ENCODE assay signal across 1 cellular context in genomic region chr3:187997946-187998561, GRCh38.
TF ChIP-seq lines count a peak whose summit lies in the region.

No MANE protein-coding gene starts in this region.

TF ChIP-seq in HepG2, 621 proteins besides CTCF, POLR2A, EP300 and RAD21 (continued from another document and continues in another):
- TF ChIP-seq IRF1 (CRISPR knock-in tag; IDR thresholded peaks at IDR 0.05; ENCODE audit: low read depth) = no peak
- TF ChIP-seq ZNF280B (CRISPR knock-in tag; IDR thresholded peaks at IDR 0.05; ENCODE audit: borderline replicate concordance) = no peak
- no peak for TF ChIP-seq RBAK (CRISPR knock-in tag; IDR thresholded peaks at IDR 0.05)
- no peak; the same call in 1 of the 2 replicates for TF ChIP-seq ZBTB39 (CRISPR knock-in tag; IDR thresholded peaks at IDR 0.05)
- peak; percentile 48; the same call in 1 of the 2 replicates for TF ChIP-seq SIX4 (CRISPR knock-in tag; IDR thresholded peaks at IDR 0.05)
- no peak; the same call in 1 of the 2 replicates for TF ChIP-seq DR1 (CRISPR knock-in tag; IDR thresholded peaks at IDR 0.05)
- no peak for TF ChIP-seq ZNF512B (CRISPR knock-in tag; IDR thresholded peaks at IDR 0.05; ENCODE audit: borderline replicate concordance)
- no peak for TF ChIP-seq SMAD1 (CRISPR knock-in tag; IDR thresholded peaks at IDR 0.05; ENCODE audit: borderline replicate concordance, low read depth)
- TF ChIP-seq PHF8 (CRISPR knock-in tag; IDR thresholded peaks at IDR 0.05) = peak; percentile 53
- no peak for TF ChIP-seq FOXM1 (CRISPR knock-in tag; IDR thresholded peaks at IDR 0.05)
- TF ChIP-seq RFX1 (IDR thresholded peaks at IDR 0.05) = no peak
- TF ChIP-seq PATZ1 (CRISPR knock-in tag; IDR thresholded peaks at IDR 0.05) = peak; percentile 47
- TF ChIP-seq STAT5B (CRISPR knock-in tag; IDR thresholded peaks at IDR 0.05) = no peak
- no peak for TF ChIP-seq ZNF616 (CRISPR knock-in tag; IDR thresholded peaks at IDR 0.05; ENCODE audit: low read depth)
- peak; percentile 51; the same call in 1 of the 2 replicates for TF ChIP-seq ZNF264 (CRISPR knock-in tag; IDR thresholded peaks at IDR 0.05)
- TF ChIP-seq ZNF367 (CRISPR knock-in tag; IDR thresholded peaks at IDR 0.05; ENCODE audit: borderline replicate concordance) = no peak
- no peak for TF ChIP-seq IKZF4 (CRISPR knock-in tag; IDR thresholded peaks at IDR 0.05; ENCODE audit: borderline replicate concordance, low read depth, not compliant biosample characterization)
- peak; percentile 97 for TF ChIP-seq FOXJ3 (CRISPR knock-in tag; IDR thresholded peaks at IDR 0.05; ENCODE audit: borderline replicate concordance)
- TF ChIP-seq ATRX (CRISPR knock-in tag; IDR thresholded peaks at IDR 0.05; ENCODE audit: borderline replicate concordance) = no peak
- TF ChIP-seq MZF1 (CRISPR knock-in tag; IDR thresholded peaks at IDR 0.05; ENCODE audit: borderline replicate concordance) = no peak
- no peak for TF ChIP-seq ZNF737 (CRISPR knock-in tag; IDR thresholded peaks at IDR 0.05; ENCODE audit: borderline replicate concordance)
- TF ChIP-seq EEA1 (CRISPR knock-in tag; IDR thresholded peaks at IDR 0.05; ENCODE audit: borderline replicate concordance) = no peak
- TF ChIP-seq ZFP36L1 (CRISPR knock-in tag; IDR thresholded peaks at IDR 0.05) = peak; percentile 71; the same call in 1 of the 2 replicates
- TF ChIP-seq DNMT3B (CRISPR knock-in tag; conservative IDR thresholded peaks at IDR 0.05) = no peak
- TF ChIP-seq ZNF800 (CRISPR knock-in tag; IDR thresholded peaks at IDR 0.05) = no peak
- TF ChIP-seq ZNF773 (CRISPR knock-in tag; IDR thresholded peaks at IDR 0.05; ENCODE audit: borderline replicate concordance) = no peak
- TF ChIP-seq CBX1 (IDR thresholded peaks at IDR 0.05; ENCODE audit: low read depth) = no peak
- TF ChIP-seq ZMYM3 (CRISPR knock-in tag; IDR thresholded peaks at IDR 0.05) = peak; percentile 85
- TF ChIP-seq LRRFIP1 (CRISPR knock-in tag; conservative IDR thresholded peaks at IDR 0.05) = no peak
- TF ChIP-seq ZSCAN22 (CRISPR knock-in tag; IDR thresholded peaks at IDR 0.05) = no peak
- no peak for TF ChIP-seq U2AF1 (optimal IDR thresholded peaks at IDR 0.05; ENCODE audit: low read depth, low read length)
- TF ChIP-seq NFIC (IDR thresholded peaks at IDR 0.05; ENCODE audit: low read length) = peak; percentile 94
- TF ChIP-seq HDAC2 (CRISPR knock-in tag; IDR thresholded peaks at IDR 0.05) = peak; percentile 92
- no peak for TF ChIP-seq ATAD3A (CRISPR knock-in tag; IDR thresholded peaks at IDR 0.05)
- peak; percentile 40; the same call in 1 of the 2 replicates for TF ChIP-seq ZNF574 (CRISPR knock-in tag; IDR thresholded peaks at IDR 0.05)
- TF ChIP-seq NKX3-1 (CRISPR knock-in tag; IDR thresholded peaks at IDR 0.05) = no peak
- 0 out of 2 replicates have a peak, but pooled peaks have one; percentile 16 for TF ChIP-seq REL (CRISPR knock-in tag; conservative IDR thresholded peaks at IDR 0.05)
- no peak for TF ChIP-seq THAP8 (CRISPR knock-in tag; IDR thresholded peaks at IDR 0.05; ENCODE audit: borderline replicate concordance)
- no peak for TF ChIP-seq BRF2 (CRISPR knock-in tag; IDR thresholded peaks at IDR 0.05)
- TF ChIP-seq ZFP91 (CRISPR knock-in tag; IDR thresholded peaks at IDR 0.05; ENCODE audit: borderline replicate concordance) = no peak
- TF ChIP-seq JUND (CRISPR knock-in tag; IDR thresholded peaks at IDR 0.05) = peak; percentile 55; the same call in 1 of the 2 replicates
- no peak for TF ChIP-seq SIN3B (IDR thresholded peaks at IDR 0.05; ENCODE audit: low read length)
